In the genomic region with DNA sequence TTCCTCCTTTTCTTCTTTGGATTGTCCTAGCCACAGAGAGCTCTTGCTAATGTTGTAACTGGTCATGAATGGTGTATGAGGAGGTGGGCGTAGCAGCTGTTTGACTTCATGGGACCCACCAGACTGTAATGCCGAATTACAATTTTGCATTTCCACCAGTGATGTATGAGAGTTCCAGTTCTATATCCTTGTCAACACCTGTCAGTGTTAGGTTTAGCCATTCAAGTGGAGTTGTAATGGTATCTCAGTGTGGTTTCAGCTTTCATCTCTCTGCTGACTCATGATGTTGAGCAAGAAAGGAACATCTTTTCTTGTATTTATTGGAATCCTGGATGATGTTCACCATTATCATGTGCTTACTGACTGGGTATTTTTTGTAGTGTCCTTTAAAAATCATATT, we compare ENCODE assay signal across 1 cellular context.
A peak's percentile ranks its signal among the peaks of the same experiment; 100 is the strongest.
TF ChIP-seq lines count a peak whose summit lies in the region.

No MANE protein-coding gene starts in this region.

TF ChIP-seq in GM12878, 131 proteins besides CTCF, POLR2A, EP300 and RAD21 (continued from another document):
- TF ChIP-seq, protein P1, sequence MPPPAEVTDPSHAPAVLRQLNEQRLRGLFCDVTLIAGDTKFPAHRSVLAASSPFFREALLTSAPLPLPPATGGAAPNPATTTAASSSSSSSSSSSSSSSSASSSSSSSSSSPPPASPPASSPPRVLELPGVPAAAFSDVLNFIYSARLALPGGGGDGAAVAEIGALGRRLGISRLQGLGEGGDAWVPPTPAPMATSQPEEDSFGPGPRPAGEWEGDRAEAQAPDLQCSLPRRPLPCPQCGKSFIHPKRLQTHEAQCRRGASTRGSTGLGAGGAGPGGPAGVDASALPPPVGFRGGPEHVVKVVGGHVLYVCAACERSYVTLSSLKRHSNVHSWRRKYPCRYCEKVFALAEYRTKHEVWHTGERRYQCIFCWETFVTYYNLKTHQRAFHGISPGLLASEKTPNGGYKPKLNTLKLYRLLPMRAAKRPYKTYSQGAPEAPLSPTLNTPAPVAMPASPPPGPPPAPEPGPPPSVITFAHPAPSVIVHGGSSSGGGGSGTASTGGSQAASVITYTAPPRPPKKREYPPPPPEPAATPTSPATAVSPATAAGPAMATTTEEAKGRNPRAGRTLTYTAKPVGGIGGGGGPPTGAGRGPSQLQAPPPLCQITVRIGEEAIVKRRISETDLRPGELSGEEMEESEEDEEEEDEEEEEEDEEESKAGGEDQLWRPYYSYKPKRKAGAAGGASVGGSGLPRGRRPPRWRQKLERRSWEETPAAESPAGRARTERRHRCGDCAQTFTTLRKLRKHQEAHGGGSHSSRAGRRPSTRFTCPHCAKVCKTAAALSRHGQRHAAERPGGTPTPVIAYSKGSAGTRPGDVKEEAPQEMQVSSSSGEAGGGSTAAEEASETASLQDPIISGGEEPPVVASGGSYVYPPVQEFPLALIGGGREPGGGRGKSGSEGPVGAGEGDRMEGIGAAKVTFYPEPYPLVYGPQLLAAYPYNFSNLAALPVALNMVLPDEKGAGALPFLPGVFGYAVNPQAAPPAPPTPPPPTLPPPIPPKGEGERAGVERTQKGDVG (CRISPR knock-in tag; IDR thresholded peaks at IDR 0.05): no peak
- peak in 1 of 2 experiments; percentile 50; a peak in 2 of 4 replicates for TF ChIP-seq IKZF2 (IDR thresholded peaks at IDR 0.05)
- peak; percentile 29; the same call in 1 of the 2 replicates for TF ChIP-seq ATF7 (IDR thresholded peaks at IDR 0.05; ENCODE audit: low read depth)
- TF ChIP-seq, protein P2, sequence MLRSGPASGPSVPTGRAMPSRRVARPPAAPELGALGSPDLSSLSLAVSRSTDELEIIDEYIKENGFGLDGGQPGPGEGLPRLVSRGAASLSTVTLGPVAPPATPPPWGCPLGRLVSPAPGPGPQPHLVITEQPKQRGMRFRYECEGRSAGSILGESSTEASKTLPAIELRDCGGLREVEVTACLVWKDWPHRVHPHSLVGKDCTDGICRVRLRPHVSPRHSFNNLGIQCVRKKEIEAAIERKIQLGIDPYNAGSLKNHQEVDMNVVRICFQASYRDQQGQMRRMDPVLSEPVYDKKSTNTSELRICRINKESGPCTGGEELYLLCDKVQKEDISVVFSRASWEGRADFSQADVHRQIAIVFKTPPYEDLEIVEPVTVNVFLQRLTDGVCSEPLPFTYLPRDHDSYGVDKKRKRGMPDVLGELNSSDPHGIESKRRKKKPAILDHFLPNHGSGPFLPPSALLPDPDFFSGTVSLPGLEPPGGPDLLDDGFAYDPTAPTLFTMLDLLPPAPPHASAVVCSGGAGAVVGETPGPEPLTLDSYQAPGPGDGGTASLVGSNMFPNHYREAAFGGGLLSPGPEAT (IDR thresholded peaks at IDR 0.05; ENCODE audit: low read depth): no peak
- TF ChIP-seq TCF12 (IDR thresholded peaks at IDR 0.05; ENCODE audit: low read depth, low read length): 0 out of 2 replicates have a peak, but pooled peaks have one; percentile 26
- TF ChIP-seq, protein P3, sequence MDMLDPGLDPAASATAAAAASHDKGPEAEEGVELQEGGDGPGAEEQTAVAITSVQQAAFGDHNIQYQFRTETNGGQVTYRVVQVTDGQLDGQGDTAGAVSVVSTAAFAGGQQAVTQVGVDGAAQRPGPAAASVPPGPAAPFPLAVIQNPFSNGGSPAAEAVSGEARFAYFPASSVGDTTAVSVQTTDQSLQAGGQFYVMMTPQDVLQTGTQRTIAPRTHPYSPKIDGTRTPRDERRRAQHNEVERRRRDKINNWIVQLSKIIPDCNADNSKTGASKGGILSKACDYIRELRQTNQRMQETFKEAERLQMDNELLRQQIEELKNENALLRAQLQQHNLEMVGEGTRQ (IDR thresholded peaks at IDR 0.05; ENCODE audit: borderline replicate concordance, low read depth, low read length): no peak
- no peak for TF ChIP-seq DPF2 (IDR thresholded peaks at IDR 0.05)
- TF ChIP-seq, protein P4, sequence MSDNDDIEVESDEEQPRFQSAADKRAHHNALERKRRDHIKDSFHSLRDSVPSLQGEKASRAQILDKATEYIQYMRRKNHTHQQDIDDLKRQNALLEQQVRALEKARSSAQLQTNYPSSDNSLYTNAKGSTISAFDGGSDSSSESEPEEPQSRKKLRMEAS (IDR thresholded peaks at IDR 0.05; ENCODE audit: low read depth, low read length): no peak
- TF ChIP-seq, protein P5, sequence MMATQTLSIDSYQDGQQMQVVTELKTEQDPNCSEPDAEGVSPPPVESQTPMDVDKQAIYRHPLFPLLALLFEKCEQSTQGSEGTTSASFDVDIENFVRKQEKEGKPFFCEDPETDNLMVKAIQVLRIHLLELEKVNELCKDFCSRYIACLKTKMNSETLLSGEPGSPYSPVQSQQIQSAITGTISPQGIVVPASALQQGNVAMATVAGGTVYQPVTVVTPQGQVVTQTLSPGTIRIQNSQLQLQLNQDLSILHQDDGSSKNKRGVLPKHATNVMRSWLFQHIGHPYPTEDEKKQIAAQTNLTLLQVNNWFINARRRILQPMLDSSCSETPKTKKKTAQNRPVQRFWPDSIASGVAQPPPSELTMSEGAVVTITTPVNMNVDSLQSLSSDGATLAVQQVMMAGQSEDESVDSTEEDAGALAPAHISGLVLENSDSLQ (IDR thresholded peaks at IDR 0.05): peak; percentile 50; the same call in 1 of the 2 replicates
- TF ChIP-seq CEBPB (IDR thresholded peaks at IDR 0.05; ENCODE audit: borderline replicate concordance in 1 of 2, low read depth in 2 of 2, low read length in 2 of 2): no peak
- TF ChIP-seq, protein P6, sequence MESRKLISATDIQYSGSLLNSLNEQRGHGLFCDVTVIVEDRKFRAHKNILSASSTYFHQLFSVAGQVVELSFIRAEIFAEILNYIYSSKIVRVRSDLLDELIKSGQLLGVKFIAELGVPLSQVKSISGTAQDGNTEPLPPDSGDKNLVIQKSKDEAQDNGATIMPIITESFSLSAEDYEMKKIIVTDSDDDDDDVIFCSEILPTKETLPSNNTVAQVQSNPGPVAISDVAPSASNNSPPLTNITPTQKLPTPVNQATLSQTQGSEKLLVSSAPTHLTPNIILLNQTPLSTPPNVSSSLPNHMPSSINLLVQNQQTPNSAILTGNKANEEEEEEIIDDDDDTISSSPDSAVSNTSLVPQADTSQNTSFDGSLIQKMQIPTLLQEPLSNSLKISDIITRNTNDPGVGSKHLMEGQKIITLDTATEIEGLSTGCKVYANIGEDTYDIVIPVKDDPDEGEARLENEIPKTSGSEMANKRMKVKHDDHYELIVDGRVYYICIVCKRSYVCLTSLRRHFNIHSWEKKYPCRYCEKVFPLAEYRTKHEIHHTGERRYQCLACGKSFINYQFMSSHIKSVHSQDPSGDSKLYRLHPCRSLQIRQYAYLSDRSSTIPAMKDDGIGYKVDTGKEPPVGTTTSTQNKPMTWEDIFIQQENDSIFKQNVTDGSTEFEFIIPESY (IDR thresholded peaks at IDR 0.05): no peak
TF ChIP-seq in GM12878: peak in this region for 6.
